Comparison of ENCODE assay signal across 1 cellular context in genomic region chr14:61694830-61695694, GRCh38.
TF ChIP-seq lines count a peak whose summit lies in the region.

Gene HIF1A (plus strand): TSS chr14:61695513. CDS start chr14:61695805, 292 bp downstream.

TF ChIP-seq in GM12878, 131 proteins besides CTCF, POLR2A, EP300 and RAD21 (continued from another document and continues in another):
- TF ChIP-seq CUX1 (IDR thresholded peaks at IDR 0.05; ENCODE audit: insufficient replicate concordance, low read depth, low read length) (peak; percentile 13), NR2F1 (conservative IDR thresholded peaks at IDR 0.05) (no peak), ZNF687 (IDR thresholded peaks at IDR 0.05) (peak; percentile 77), IKZF1 (conservative IDR thresholded peaks at IDR 0.05) (no peak), BCLAF1 (IDR thresholded peaks at IDR 0.05) (no peak), DPF2 (IDR thresholded peaks at IDR 0.05) (0 out of 2 replicates have a peak, but pooled peaks have one; percentile 13), KAT2A (conservative IDR thresholded peaks at IDR 0.05; ENCODE audit: control insufficient read depth, low read depth, low read length) (no peak), BACH1 (IDR thresholded peaks at IDR 0.05; ENCODE audit: borderline replicate concordance) (0 out of 2 replicates have a peak, but pooled peaks have one; percentile 57), PKNOX1 (IDR thresholded peaks at IDR 0.05) (peak; percentile 44; the same call in 1 of the 2 replicates), ATF2 (IDR thresholded peaks at IDR 0.05; ENCODE audit: low read length) (no peak), SIN3A (IDR thresholded peaks at IDR 0.05; ENCODE audit: low read depth, low read length) (peak; percentile 95), SMARCA5 (IDR thresholded peaks at IDR 0.05) (0 out of 2 replicates have a peak, but pooled peaks have one; percentile 68), GATAD2B (conservative IDR thresholded peaks at IDR 0.05; ENCODE audit: low read depth) (no peak), ZBED1 (IDR thresholded peaks at IDR 0.05; ENCODE audit: borderline replicate concordance) (no peak), MLLT1 (IDR thresholded peaks at IDR 0.05) (peak; percentile 18), POLR2AphosphoS2 (IDR thresholded peaks at IDR 0.05; ENCODE audit: low read depth, low read length) (peak; percentile 88), NKRF (conservative IDR thresholded peaks at IDR 0.05) (peak; percentile 88), HDAC2 (IDR thresholded peaks at IDR 0.05) (no peak), LARP7 (IDR thresholded peaks at IDR 0.05) (no peak), MEF2B (IDR thresholded peaks at IDR 0.05; ENCODE audit: partially characterized antibody, poor library complexity, severe bottlenecking) (peak; percentile 53), CHD4 (IDR thresholded peaks at IDR 0.05) (no peak), NFYA (IDR thresholded peaks at IDR 0.05; ENCODE audit: borderline replicate concordance, low read depth, low read length) (no peak), IRF5 (IDR thresholded peaks at IDR 0.05; ENCODE audit: borderline replicate concordance) (no peak), TCF3 (IDR thresholded peaks at IDR 0.05; ENCODE audit: borderline replicate concordance, insufficient read depth, low read depth, low read length) (peak; percentile 71; the same call in 1 of the 2 replicates), ATF7 (IDR thresholded peaks at IDR 0.05; ENCODE audit: low read depth) (0 out of 2 replicates have a peak, but pooled peaks have one; percentile 17), ESRRA (IDR thresholded peaks at IDR 0.05; ENCODE audit: low read length) (no peak), IKZF2 (IDR thresholded peaks at IDR 0.05) (no peak; a peak in 1 of 4 replicates), ZNF207 (IDR thresholded peaks at IDR 0.05; ENCODE audit: borderline replicate concordance) (no peak; the same call in 1 of the 2 replicates), TARDBP (IDR thresholded peaks at IDR 0.05; ENCODE audit: borderline replicate concordance) (no peak; the same call in 1 of the 2 replicates), SIX5 (IDR thresholded peaks at IDR 0.05; ENCODE audit: low read depth, low read length, severe bottlenecking) (no peak), NFIC (IDR thresholded peaks at IDR 0.05; ENCODE audit: low read depth, low read length) (no peak), RB1 (IDR thresholded peaks at IDR 0.05; ENCODE audit: borderline replicate concordance) (peak; percentile 69; the same call in 1 of the 2 replicates), BHLHE40 (IDR thresholded peaks at IDR 0.05; ENCODE audit: borderline replicate concordance in 1 of 2, low read depth in 2 of 2, low read length in 1 of 2) (peak; percentile 100), ETV6 (conservative IDR thresholded peaks at IDR 0.05 in 1 of 2, IDR thresholded peaks at IDR 0.05 in 1 of 2; ENCODE audit: borderline replicate concordance in 1 of 2, low read depth in 1 of 2) (no peak), MXI1 (IDR thresholded peaks at IDR 0.05; ENCODE audit: low read depth, low read length) (peak; percentile 94), NR2C2 (IDR thresholded peaks at IDR 0.05; ENCODE audit: borderline replicate concordance, control insufficient read depth, insufficient read length, low read depth) (no peak), RFX5 (IDR thresholded peaks at IDR 0.05; ENCODE audit: low read depth, low read length) (peak; percentile 21; the same call in 1 of the 2 replicates), ZNF384 (IDR thresholded peaks at IDR 0.05; ENCODE audit: borderline replicate concordance, low read depth, low read length) (no peak), USF2 (IDR thresholded peaks at IDR 0.05; ENCODE audit: borderline replicate concordance, low read depth, low read length) (peak; percentile 87)
